ENCODE assay signal across 1 cellular context in genomic region chr1:46132529-46133180, GRCh38.
A peak's percentile ranks its signal among the peaks of the same experiment; 100 is the strongest.
TF ChIP-seq lines count a peak whose summit lies in the region.

PIK3R3 (minus strand) TSS chr1:46132629; CDS start chr1:46131952, 677 bp downstream.

TF ChIP-seq in A549, 52 proteins besides CTCF, POLR2A, EP300 and RAD21 (continued from another document):
- TF ChIP-seq NPAS2 (CRISPR knock-in tag; IDR thresholded peaks at IDR 0.05; ENCODE audit: borderline replicate concordance) (no peak), ZC3H11A (IDR thresholded peaks at IDR 0.05) (no peak), HES2 (IDR thresholded peaks at IDR 0.05) (no peak), MAFK (IDR thresholded peaks at IDR 0.05; ENCODE audit: partially characterized antibody) (no peak), KDM5A (IDR thresholded peaks at IDR 0.05) (no peak), E2F6 (IDR thresholded peaks at IDR 0.05; ENCODE audit: borderline replicate concordance, low read depth) (peak; percentile 78; the same call in 1 of the 2 replicates), PBX3 (IDR thresholded peaks at IDR 0.05) (peak; percentile 34; the same call in 1 of the 2 replicates), ATOH8 (CRISPR knock-in tag; IDR thresholded peaks at IDR 0.05; ENCODE audit: low read depth) (no peak), MAZ (IDR thresholded peaks at IDR 0.05; ENCODE audit: borderline replicate concordance, low read depth, low read length) (no peak), HDAC2 (IDR thresholded peaks at IDR 0.05) (no peak), ZSCAN20 (CRISPR knock-in tag; IDR thresholded peaks at IDR 0.05) (no peak), REST (IDR thresholded peaks at IDR 0.05) (no peak), SREBF2 (IDR thresholded peaks at IDR 0.05) (no peak)
